ENCODE assay signal across 8 cellular contexts in the genomic region with DNA sequence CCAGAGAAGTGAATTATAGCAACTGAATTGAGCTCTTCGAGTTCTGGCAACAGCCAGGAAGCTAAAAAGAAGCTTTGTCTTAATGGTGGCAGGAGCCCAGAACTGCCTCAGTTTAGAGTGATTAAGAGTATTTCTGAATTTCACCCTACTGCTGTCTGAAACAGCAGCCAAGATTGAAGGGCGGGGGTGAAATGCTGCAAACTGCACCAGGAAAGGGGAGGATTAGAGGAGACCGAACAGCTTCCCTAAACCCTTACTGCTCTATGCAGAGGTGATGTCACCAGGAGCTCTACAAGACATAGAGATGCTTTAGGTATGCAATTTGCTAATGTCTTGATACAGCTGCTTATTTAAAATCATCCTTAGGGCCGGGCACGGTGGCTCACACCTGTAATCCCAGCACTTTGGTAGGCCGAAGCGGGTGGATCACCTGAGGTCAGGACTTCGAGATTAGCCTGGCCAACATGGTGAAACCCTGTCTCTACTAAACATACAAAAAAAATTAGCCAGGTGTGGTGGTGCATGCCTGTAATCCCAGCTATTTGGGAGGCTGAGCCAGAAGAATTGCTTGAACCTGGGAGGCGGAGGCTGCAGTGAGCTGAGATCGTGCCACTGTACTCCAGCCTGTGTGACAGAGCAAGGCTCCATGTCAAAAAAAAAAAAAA.
A peak's percentile ranks its signal among the peaks of the same experiment; 100 is the strongest.
DNase-seq lines count a peak whose midpoint lies in the region; FAIRE-seq and TF ChIP-seq lines count a peak whose summit lies in the region.
"Not testable (repeated sequence)": the region's sequence is repeated elsewhere in the genome, so short reads cannot be mapped to it uniquely, and the experiment has no call there.

No MANE protein-coding gene starts in this region.

- intact Hi-C loops in mammary epithelial cell (cut with micrococcal nuclease); head of caudate nucleus (cut with DNase I): not testable (repeated sequence)

- not testable (repeated sequence) for H3K4me2 ChIP-seq in astrocyte (ENCODE audit: low read length); mammary epithelial cell (ENCODE audit: insufficient read depth, low read depth, low read length)

- POLR2A ChIA-PET in RWPE1 (lab: Yijun Ruan, JAX; ENCODE audit: low non-redundant PET), result interaction anchor here (0.7 kb wide), 1 partner anchor 64 kb away, joined by 3 read pairs; no protein-coding TSS in a partner anchor

- not testable (repeated sequence) for BruUV-seq in mammary epithelial cell (replicated peaks; lab: Mats Ljungman, UMichigan)

- not testable (repeated sequence) for H3K27me3 ChIP-seq in astrocyte (ENCODE audit: insufficient read depth, low read length); mammary epithelial cell (ENCODE audit: insufficient read depth, low read length)

- peak overlapping the region; percentile 66 for H3K27ac ChIP-seq in RWPE1
- not testable (repeated sequence) for H3K27ac ChIP-seq in astrocyte (ENCODE audit: low read depth, low read length); mammary epithelial cell (ENCODE audit: insufficient read depth, low read depth, low read length)

- H3K9me3 ChIP-seq in astrocyte (ENCODE audit: insufficient read depth, low read depth, low read length); mammary epithelial cell (replicated peaks; ENCODE audit: insufficient read depth, low read length): not testable (repeated sequence)

- H3K27ac Mint-ChIP-seq in astrocyte (ENCODE audit: unreplicated experiment), result not testable (repeated sequence)

- not testable (repeated sequence) for H4K20me1 ChIP-seq in astrocyte (ENCODE audit: insufficient read depth, low read length); mammary epithelial cell (ENCODE audit: insufficient read depth, low read length)

- DNase-seq in Ammon's horn (ENCODE audit: low spot score), result peak; percentile 57
- DNase-seq in RWPE1 (ENCODE audit: low spot score); mammary epithelial cell: not testable (repeated sequence)
- DNase-seq in astrocyte (ENCODE audit: low read depth), result peak; percentile 51
- DNase-seq in head of caudate nucleus, result peak in 23 of 42 donors; percentile 11 to 73 (median 36)
- peak; percentile 70 for DNase-seq in medulla oblongata (ENCODE audit: extremely low spot score)
- peak; percentile 17 for DNase-seq in occipital lobe (lab: John Stamatoyannopoulos, UW)
- peak; percentile 68 for DNase-seq in retinal pigment epithelial cell (ENCODE audit: low read depth)

- CTCF ChIA-PET in RWPE1 (lab: Yijun Ruan, JAX); mammary epithelial cell (lab: Charles Lee; ENCODE audit: low non-redundant PET): not testable (repeated sequence)

- H2AFZ ChIP-seq in astrocyte (ENCODE audit: low read depth, low read length), result not testable (repeated sequence)
- peak overlapping the region; percentile 70 for H2AFZ ChIP-seq in mammary epithelial cell (ENCODE audit: low read depth, low read length)

- not testable (repeated sequence) for H3K4me3 Mint-ChIP-seq in astrocyte (ENCODE audit: unreplicated experiment)

- not testable (repeated sequence) for H3K9ac ChIP-seq in astrocyte (ENCODE audit: low read length); mammary epithelial cell (ENCODE audit: insufficient read depth, low read length)

- 58% methylated on average over 10 of the region's 10 CpGs for WGBS in mammary epithelial cell (ENCODE audit: low coverage, missing lambda C conversion rate)

- TF ChIP-seq CTCF in RWPE1 (conservative IDR thresholded peaks at IDR 0.05; ENCODE audit: low read depth); astrocyte (IDR thresholded peaks at IDR 0.05; ENCODE audit: insufficient read depth, low read depth, low read length); mammary epithelial cell (conservative IDR thresholded peaks at IDR 0.05 in 1 of 2, IDR thresholded peaks at IDR 0.05 in 1 of 2; ENCODE audit: extremely low read depth in 1 of 2, insufficient read depth in 1 of 2, low read depth in 1 of 2, low read length in 2 of 2); retinal pigment epithelial cell (conservative IDR thresholded peaks at IDR 0.05; ENCODE audit: low read depth, low read length): not testable (repeated sequence)

- H3K79me2 ChIP-seq in astrocyte (ENCODE audit: insufficient read depth, low read length); mammary epithelial cell (ENCODE audit: insufficient read depth, low read length): not testable (repeated sequence)

- H3K4me3 ChIP-seq in astrocyte (ENCODE audit: insufficient read depth, low read depth, low read length); mammary epithelial cell (replicated peaks in 1 of 3; ENCODE audit: insufficient read depth in 1 of 3, low read depth in 2 of 3, low read length in 3 of 3); retinal pigment epithelial cell (ENCODE audit: low read length): not testable (repeated sequence)

- H3K36me3 ChIP-seq in astrocyte (ENCODE audit: insufficient read depth, low read length); mammary epithelial cell (ENCODE audit: insufficient read depth, low read length): not testable (repeated sequence)

- in situ Hi-C loops in mammary epithelial cell (cut with MboI; ENCODE audit: low sequenced_read_pairs in 2 of 2), result not testable (repeated sequence)

- H3K4me1 ChIP-seq in astrocyte (ENCODE audit: insufficient read depth, low read length), result not testable (repeated sequence)
- H3K4me1 ChIP-seq in mammary epithelial cell (ENCODE audit: insufficient read depth, low read length), result peaks cover 39% of the 10 kb centered on the region

- not testable (repeated sequence) for H3K36me3 Mint-ChIP-seq in astrocyte (ENCODE audit: low read depth, unreplicated experiment)

- dilution Hi-C loops in mammary epithelial cell (cut with HindIII; ENCODE audit: low sequenced_read_pairs), result not testable (repeated sequence)

- H3K4me1 Mint-ChIP-seq in astrocyte (ENCODE audit: low read depth, unreplicated experiment), result peaks cover 25% of the 10 kb centered on the region

- FAIRE-seq in astrocyte (lab: Jason Lieb, UNC), result not testable (repeated sequence)

- not testable (repeated sequence) for H3K9me3 Mint-ChIP-seq in astrocyte (ENCODE audit: unreplicated experiment)

- H3K27me3 Mint-ChIP-seq in astrocyte (ENCODE audit: low read depth, unreplicated experiment), result peaks cover 33% of the 10 kb centered on the region
